In the genomic region with DNA sequence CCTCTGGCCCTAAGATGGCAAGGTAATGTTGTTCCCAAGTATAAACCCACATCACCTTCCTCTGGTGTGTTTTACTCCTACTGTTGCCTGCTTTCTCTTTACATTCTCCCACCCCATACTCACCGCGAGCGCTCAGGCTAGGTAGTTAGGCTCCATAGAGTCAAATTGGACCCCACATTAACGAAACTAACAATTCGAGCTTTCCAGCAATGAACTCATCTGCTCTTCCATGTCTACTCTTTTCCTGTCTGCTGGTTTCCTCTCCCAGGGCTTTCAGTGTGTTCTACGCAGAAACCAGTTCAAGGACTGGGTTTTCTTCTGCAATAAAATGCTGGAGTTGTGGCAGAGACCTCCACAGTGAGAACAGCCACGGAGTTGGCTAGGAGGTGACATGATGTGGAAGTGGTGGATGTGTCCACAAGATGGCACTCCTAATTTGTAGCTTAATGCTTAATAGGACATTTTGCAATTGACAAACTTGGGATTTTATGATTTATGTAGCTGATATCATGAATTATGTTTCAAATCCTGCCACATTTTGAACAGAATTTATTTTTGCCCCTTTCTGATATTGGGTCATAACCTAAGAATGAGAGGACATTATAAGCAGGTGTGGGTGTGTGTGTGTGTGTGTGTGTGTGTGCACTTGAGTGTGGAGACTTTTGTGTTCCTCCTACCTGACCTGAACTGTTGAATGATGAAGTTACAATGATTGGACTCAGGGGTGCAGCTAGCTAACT, we compare ENCODE assay signal across 8 cellular contexts. TPM values are rescaled to one million over a fixed set of nuclear protein-coding genes. Genes with fewer than 3 reads are reported as not detected.
DNase-seq lines count a peak whose midpoint lies in the region; ATAC-seq and TF ChIP-seq lines count a peak whose summit lies in the region.

No MANE protein-coding gene starts in this region.

- peak overlapping the region; percentile 95 for H3K4me2 ChIP-seq in neural cell (ENCODE audit: low read length)

- peaks cover 2% of the 10 kb centered on the region for H3K27me3 Mint-ChIP-seq in dendritic cell treated with granulocyte-macrophage colony-stimulating factor and Interleukin-4, amounts not matched to agents 40 ng/mL and 50 ng/mL, for 4 days

- peaks cover 15% of the 10 kb centered on the region for H3K4me1 ChIP-seq in Panc1 (ENCODE audit: control insufficient read depth, insufficient read depth, low read length)

- H3K9me2 ChIP-seq in neural cell (ENCODE audit: insufficient read depth, low read length): no peaks in the 10 kb centered on the region

- no peaks in the 10 kb centered on the region for H3K9me3 Mint-ChIP-seq in dendritic cell treated with granulocyte-macrophage colony-stimulating factor and Interleukin-4, amounts not matched to agents 40 ng/mL and 50 ng/mL, for 4 days

- TF ChIP-seq CTCF in GM10266 (IDR thresholded peaks at IDR 0.05; ENCODE audit: control insufficient read depth, insufficient read depth, low read depth, missing control alignments) (peak; percentile 57), Panc1 (IDR thresholded peaks at IDR 0.05) (peak; percentile 79), neural cell (IDR thresholded peaks at IDR 0.05; ENCODE audit: poor library complexity, severe bottlenecking) (peak; percentile 77)

- peaks cover 45% of the 10 kb centered on the region for H3K79me2 ChIP-seq in neural cell (replicated peaks; ENCODE audit: insufficient read depth, low read length)

- no peaks in the 10 kb centered on the region for H4K20me1 ChIP-seq in neural cell (ENCODE audit: insufficient read depth)

- H3K4me3 Mint-ChIP-seq in dendritic cell treated with granulocyte-macrophage colony-stimulating factor and Interleukin-4, amounts not matched to agents 40 ng/mL and 50 ng/mL, for 4 days: no peak overlapping the region

- H3K36me3 ChIP-seq in Panc1 (ENCODE audit: control insufficient read depth, insufficient read depth, low read length) (peaks cover 9% of the 10 kb centered on the region; the same call in 1 of the 2 replicates), neural cell (ENCODE audit: insufficient read depth, low read length) (no peaks in the 10 kb centered on the region)

- H2AFZ ChIP-seq in neural cell (ENCODE audit: low read depth, low read length): no peak overlapping the region

- DNase-seq in AG20443 (ENCODE audit: low spot score) (peak; percentile 55), GM10266 (ENCODE audit: extremely low spot score) (no peak), Panc1 (ENCODE audit: low read depth, low spot score) (peak; percentile 12)

- H3K36me3 Mint-ChIP-seq in dendritic cell treated with granulocyte-macrophage colony-stimulating factor and Interleukin-4, amounts not matched to agents 40 ng/mL and 50 ng/mL, for 4 days (ENCODE audit: low read depth): peaks cover 35% of the 10 kb centered on the region

- no peak for TF ChIP-seq EP300 in neural cell (conservative IDR thresholded peaks at IDR 0.05; ENCODE audit: poor library complexity, severe bottlenecking)

- H3K27ac Mint-ChIP-seq in dendritic cell treated with granulocyte-macrophage colony-stimulating factor and Interleukin-4, amounts not matched to agents 40 ng/mL and 50 ng/mL, for 4 days: peak overlapping the region; percentile 44

- no peaks in the 10 kb centered on the region for H3K9me3 ChIP-seq in Panc1 (ENCODE audit: control insufficient read depth, insufficient read depth, low read depth, low read length)
- no peaks in the 10 kb centered on the region for H3K9me3 ChIP-seq in neural cell (ENCODE audit: low read length)

- no peak overlapping the region for H3K9ac ChIP-seq in neural cell (ENCODE audit: low read length)

- POLR2A ChIA-PET in Panc1 (lab: Charles Lee): no interaction called here

- no peaks in the 10 kb centered on the region for H3F3A ChIP-seq in neural cell (ENCODE audit: insufficient read depth, low read length, poor library complexity, severe bottlenecking)

- BruUV-seq in Panc1 (replicated peaks; lab: Mats Ljungman, UMichigan): no TSS peak

- in situ Hi-C loops in Panc1 (cut with HindIII; ENCODE audit: low pct_unique_long_range_greater_than_20kb, low sequenced_read_pairs): no loop called here

- CTCF ChIA-PET in Panc1 (lab: Charles Lee): interaction anchor here (0.6 to 1.2 kb wide), 3 partner anchors 61 to 238 kb away, joined by 3 to 15 read pairs (median 4); no protein-coding TSS in a partner anchor

- H3K4me3 ChIP-seq in Panc1 (ENCODE audit: low read depth in 2 of 2, low read length in 2 of 2) (no peak overlapping the region), neural cell (ENCODE audit: low read length) (peak overlapping the region; percentile 78)

- peaks cover 21% of the 10 kb centered on the region for H3K4me1 Mint-ChIP-seq in dendritic cell treated with granulocyte-macrophage colony-stimulating factor and Interleukin-4, amounts not matched to agents 40 ng/mL and 50 ng/mL, for 4 days (ENCODE audit: low read depth)

- TF ChIP-seq RAD21 in neural cell (conservative IDR thresholded peaks at IDR 0.05): peak; percentile 70

- ATAC-seq in Panc1 (no peak), HG03342 (IDR thresholded peaks at IDR 0.05; ENCODE audit: unreplicated experiment) (no peak), GM21367 (IDR thresholded peaks at IDR 0.05; ENCODE audit: unreplicated experiment) (no peak), GM18498 (IDR thresholded peaks at IDR 0.05; ENCODE audit: unreplicated experiment) (no peak)

- intact Hi-C loops in Panc1 (cut with micrococcal nuclease; ENCODE audit: unreplicated experiment): no loop called here
- intact Hi-C loops in dendritic cell treated with granulocyte-macrophage colony-stimulating factor and Interleukin-4, amounts not matched to agents 40 ng/mL and 50 ng/mL, for 4 days (cut with micrococcal nuclease): loop anchor here (5.0 kb wide), 1 partner anchor 236 kb away; no protein-coding TSS in a partner anchor

- H3K27ac ChIP-seq in Panc1 (ENCODE audit: low read length) (no peak overlapping the region), neural cell (ENCODE audit: low read length) (no peak overlapping the region)

- H3K27me3 ChIP-seq in Panc1 (ENCODE audit: control insufficient read depth, insufficient read depth, low read length) (no peaks in the 10 kb centered on the region), neural cell (ENCODE audit: insufficient read depth, low read depth, low read length) (no peaks in the 10 kb centered on the region)

TF ChIP-seq in neural cell, 6 proteins besides CTCF, POLR2A, EP300 and RAD21:
- no peak for TF ChIP-seq POLR2AphosphoS5 (IDR thresholded peaks at IDR 0.05)
- no peak for TF ChIP-seq MXI1 (conservative IDR thresholded peaks at IDR 0.05; ENCODE audit: poor library complexity, severe bottlenecking)
- TF ChIP-seq EZH2 (IDR thresholded peaks at IDR 0.05; ENCODE audit: borderline replicate concordance, insufficient read depth, low read length, poor library complexity, severe bottlenecking): no peak
- TF ChIP-seq TAF1 (IDR thresholded peaks at IDR 0.05; ENCODE audit: low read depth): no peak
- TF ChIP-seq, protein P1, sequence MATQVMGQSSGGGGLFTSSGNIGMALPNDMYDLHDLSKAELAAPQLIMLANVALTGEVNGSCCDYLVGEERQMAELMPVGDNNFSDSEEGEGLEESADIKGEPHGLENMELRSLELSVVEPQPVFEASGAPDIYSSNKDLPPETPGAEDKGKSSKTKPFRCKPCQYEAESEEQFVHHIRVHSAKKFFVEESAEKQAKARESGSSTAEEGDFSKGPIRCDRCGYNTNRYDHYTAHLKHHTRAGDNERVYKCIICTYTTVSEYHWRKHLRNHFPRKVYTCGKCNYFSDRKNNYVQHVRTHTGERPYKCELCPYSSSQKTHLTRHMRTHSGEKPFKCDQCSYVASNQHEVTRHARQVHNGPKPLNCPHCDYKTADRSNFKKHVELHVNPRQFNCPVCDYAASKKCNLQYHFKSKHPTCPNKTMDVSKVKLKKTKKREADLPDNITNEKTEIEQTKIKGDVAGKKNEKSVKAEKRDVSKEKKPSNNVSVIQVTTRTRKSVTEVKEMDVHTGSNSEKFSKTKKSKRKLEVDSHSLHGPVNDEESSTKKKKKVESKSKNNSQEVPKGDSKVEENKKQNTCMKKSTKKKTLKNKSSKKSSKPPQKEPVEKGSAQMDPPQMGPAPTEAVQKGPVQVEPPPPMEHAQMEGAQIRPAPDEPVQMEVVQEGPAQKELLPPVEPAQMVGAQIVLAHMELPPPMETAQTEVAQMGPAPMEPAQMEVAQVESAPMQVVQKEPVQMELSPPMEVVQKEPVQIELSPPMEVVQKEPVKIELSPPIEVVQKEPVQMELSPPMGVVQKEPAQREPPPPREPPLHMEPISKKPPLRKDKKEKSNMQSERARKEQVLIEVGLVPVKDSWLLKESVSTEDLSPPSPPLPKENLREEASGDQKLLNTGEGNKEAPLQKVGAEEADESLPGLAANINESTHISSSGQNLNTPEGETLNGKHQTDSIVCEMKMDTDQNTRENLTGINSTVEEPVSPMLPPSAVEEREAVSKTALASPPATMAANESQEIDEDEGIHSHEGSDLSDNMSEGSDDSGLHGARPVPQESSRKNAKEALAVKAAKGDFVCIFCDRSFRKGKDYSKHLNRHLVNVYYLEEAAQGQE (IDR thresholded peaks at IDR 0.05; ENCODE audit: borderline replicate concordance): no peak
- peak; percentile 83 for TF ChIP-seq SMC3 (conservative IDR thresholded peaks at IDR 0.05; ENCODE audit: poor library complexity)

RNA-seq across cellular contexts. Expression of gene UQCRC2, which starts 2.2 kb away (rescaled TPM):
- total RNA-seq in Panc1 (2021; ENCODE audit: unreplicated experiment): 248 TPM
- 155 TPM for polyA plus RNA-seq in Panc1 (2012; ENCODE audit: insufficient read length)
- polyA plus RNA-seq in neural cell: 468 and 484 TPM in 2 replicates
- polyA minus RNA-seq in neural cell: 291 and 304 TPM in 2 replicates

RNA-seq across cellular contexts. Expression of gene PDZD9, which starts 50.0 kb away (rescaled TPM):
- not detected for total RNA-seq in Panc1 (2021; ENCODE audit: unreplicated experiment)
- not detected for polyA plus RNA-seq in Panc1 (2012; ENCODE audit: insufficient read length)
- polyA plus RNA-seq in neural cell: 0.32 TPM in 1 of 2 replicates, not detected in the other
- polyA minus RNA-seq in neural cell: 0.73 and 0.81 TPM in 2 replicates

RNA-seq across cellular contexts. Expression of gene MOSMO, which starts 57.0 kb away (rescaled TPM):
- 20.6 TPM for total RNA-seq in Panc1 (2021; ENCODE audit: unreplicated experiment)
- polyA plus RNA-seq in Panc1 (2012; ENCODE audit: insufficient read length): 14.2 TPM
- 40.3 and 56.3 TPM in 2 replicates for polyA plus RNA-seq in neural cell
- 48.2 and 60.0 TPM in 2 replicates for polyA minus RNA-seq in neural cell
